9 cellular contexts compared by ENCODE assay signal in the genomic region with DNA sequence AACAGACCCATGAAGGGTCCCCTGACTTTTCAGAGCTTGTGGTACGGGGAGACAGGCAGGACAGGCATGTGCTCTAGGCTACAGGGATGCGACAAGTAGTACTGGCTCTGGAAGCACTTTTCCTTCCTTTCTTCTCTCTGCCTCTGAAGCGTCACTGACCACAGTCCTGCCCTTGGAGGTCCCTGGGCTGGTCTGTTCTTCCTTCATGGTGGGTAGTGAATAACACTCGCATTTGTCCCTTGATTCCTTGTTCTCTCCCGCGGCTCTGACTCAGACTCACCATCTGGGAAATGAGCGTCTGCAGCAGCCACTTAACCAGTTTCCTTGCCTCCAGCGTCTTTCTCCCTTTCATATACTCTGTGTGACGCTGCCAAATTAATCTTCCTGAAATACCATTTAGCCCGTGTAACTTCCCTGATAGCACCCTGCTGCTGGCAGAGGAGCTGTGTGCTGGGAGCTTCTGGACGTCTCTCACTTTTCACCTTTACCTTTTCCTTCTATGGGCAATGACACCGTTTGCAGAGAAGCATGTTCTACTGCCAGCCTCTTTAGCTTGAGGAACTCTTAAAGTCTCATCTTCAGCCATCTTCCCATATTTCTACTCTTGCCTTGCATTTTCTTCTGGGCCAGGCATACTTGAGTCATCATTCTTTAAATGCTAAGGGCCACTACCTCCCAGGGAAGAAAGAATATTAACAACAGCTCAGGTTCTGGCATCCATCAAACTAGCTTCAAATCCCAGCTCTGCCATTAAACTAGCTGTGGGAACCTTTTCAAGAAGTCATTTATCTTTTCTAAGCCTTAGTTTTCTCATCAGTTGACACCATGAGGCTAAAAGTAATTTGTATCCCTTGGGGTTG. TPM values are rescaled to one million over a fixed set of nuclear protein-coding genes. Genes with fewer than 3 reads are reported as not detected.
DNase-seq lines count a peak whose midpoint lies in the region; ATAC-seq, FAIRE-seq and TF ChIP-seq lines count a peak whose summit lies in the region.
"Had no signal": no experiment of that assay in that cellular context is flagged by ENCODE, and none has a peak within 500 bp of the region (broad histone marks: within the 10 kb centered on the region; RNA-seq: fewer than 3 reads in every experiment).

No MANE protein-coding gene starts in this region.

- peak overlapping the region; percentile 58 for H3K4me3 Mint-ChIP-seq in MCF 10A (ENCODE audit: unreplicated experiment)
- H3K4me3 Mint-ChIP-seq in CD4-positive, alpha-beta T cell = no peak overlapping the region
- H3K4me3 Mint-ChIP-seq: stimulated activated naive CD8-positive, alpha-beta T cell treated with anti-CD3 and anti-CD28 coated beads, Interleukin-15, Interleukin-2, amounts not matched to agents 100 ng/mL and 50 ng/mL, for 24 hours had no signal

- no peaks in the 10 kb centered on the region for H3K9me3 Mint-ChIP-seq in MCF 10A (ENCODE audit: unreplicated experiment)
- no peaks in the 10 kb centered on the region for H3K9me3 Mint-ChIP-seq in CD4-positive, alpha-beta T cell
- H3K9me3 Mint-ChIP-seq: stimulated activated naive CD8-positive, alpha-beta T cell treated with anti-CD3 and anti-CD28 coated beads, Interleukin-15, Interleukin-2, amounts not matched to agents 100 ng/mL and 50 ng/mL, for 24 hours had no signal

- TF ChIP-seq CTCF in MCF 10A (IDR thresholded peaks at IDR 0.05; ENCODE audit: unreplicated experiment) = no peak
- TF ChIP-seq CTCF in suprapubic skin (IDR thresholded peaks at IDR 0.05) = no peak
- no peak for TF ChIP-seq CTCF in CD4-positive, alpha-beta T cell (IDR thresholded peaks at IDR 0.05)

- WGBS in suprapubic skin = 19% methylated on average over 12 of the region's 12 CpGs

- CTCF ChIA-PET in MCF 10A (lab: Yijun Ruan, JAX) = interaction anchor here (0.6 to 4.6 kb wide), 2 partner anchors 63 to 110 kb away, joined by 3 to 16 read pairs; no protein-coding TSS in a partner anchor
- CTCF ChIA-PET in CD4-positive, alpha-beta T cell (lab: Charles Lee) = no interaction called here

- TF ChIP-seq EP300 in suprapubic skin (IDR thresholded peaks at IDR 0.05) = no peak

- POLR2A ChIA-PET in MCF 10A (lab: Yijun Ruan, JAX) = interaction anchor here (0.6 to 1.3 kb wide), 10 partner anchors 9 to 892 kb away, joined by 3 to 8 read pairs (median 3); a partner anchor contains a TSS
- POLR2A ChIA-PET in CD4-positive, alpha-beta T cell (lab: Charles Lee) = no interaction called here

- intact Hi-C loops in MCF 10A (cut with micrococcal nuclease) = no loop called here
- intact Hi-C loops in CD4-positive, alpha-beta T cell (cut with DNase I, micrococcal nuclease) = no loop called here

- H3K27ac ChIP-seq in suprapubic skin = peak overlapping the region; percentile 94
- H3K27ac ChIP-seq in CD4-positive, alpha-beta T cell (ENCODE audit: low read depth, low read length) = no peak overlapping the region
- H3K27ac ChIP-seq: SJCRH30 had no signal

- H3K27ac Mint-ChIP-seq in MCF 10A (ENCODE audit: low read depth, unreplicated experiment) = peak overlapping the region; percentile 89
- no peak overlapping the region for H3K27ac Mint-ChIP-seq in CD4-positive, alpha-beta T cell
- H3K27ac Mint-ChIP-seq: stimulated activated naive CD8-positive, alpha-beta T cell treated with anti-CD3 and anti-CD28 coated beads, Interleukin-15, Interleukin-2, amounts not matched to agents 100 ng/mL and 50 ng/mL, for 24 hours had no signal

- H3K36me3 ChIP-seq in suprapubic skin = no peaks in the 10 kb centered on the region
- H3K36me3 ChIP-seq: SJCRH30 had no signal

- no peaks in the 10 kb centered on the region for H3K27me3 ChIP-seq in suprapubic skin
- no peaks in the 10 kb centered on the region for H3K27me3 ChIP-seq in CD4-positive, alpha-beta T cell (ENCODE audit: control insufficient read depth, insufficient read depth, low read length)
- H3K27me3 ChIP-seq: SJCRH30 had no signal

- no TSS peak for BruUV-seq in MCF 10A (replicated peaks; lab: Mats Ljungman, UMichigan)

- H3K27me3 Mint-ChIP-seq in MCF 10A (ENCODE audit: insufficient read depth, unreplicated experiment) = no peaks in the 10 kb centered on the region
- peaks cover 8% of the 10 kb centered on the region for H3K27me3 Mint-ChIP-seq in CD4-positive, alpha-beta T cell

- H3K4me1 Mint-ChIP-seq in MCF 10A (ENCODE audit: insufficient read depth, unreplicated experiment) = peaks cover 27% of the 10 kb centered on the region
- H3K4me1 Mint-ChIP-seq in CD4-positive, alpha-beta T cell (ENCODE audit: low read depth) = no peaks in the 10 kb centered on the region

- peak overlapping the region; percentile 18 for H3K4me3 ChIP-seq in suprapubic skin
- H3K4me3 ChIP-seq: SJCRH30 had no signal

- no peak for TF ChIP-seq POLR2A in suprapubic skin (IDR thresholded peaks at IDR 0.05)

- H3K9me3 ChIP-seq in suprapubic skin = no peaks in the 10 kb centered on the region
- no peaks in the 10 kb centered on the region for H3K9me3 ChIP-seq in CD4-positive, alpha-beta T cell (ENCODE audit: control insufficient read depth, low read length)
- H3K9me3 ChIP-seq: SJCRH30 had no signal

- H3K4me1 ChIP-seq in suprapubic skin = peaks cover 77% of the 10 kb centered on the region
- H3K4me1 ChIP-seq: SJCRH30 had no signal

- ATAC-seq in CD4-positive, alpha-beta T cell (ENCODE audit: poor library complexity) = no peak

- H3K36me3 Mint-ChIP-seq in MCF 10A (ENCODE audit: insufficient read depth, unreplicated experiment) = no peaks in the 10 kb centered on the region
- no peaks in the 10 kb centered on the region for H3K36me3 Mint-ChIP-seq in CD4-positive, alpha-beta T cell (ENCODE audit: low read depth)

- peak; percentile 57 for FAIRE-seq in HTR-8/SVneo (lab: Jason Lieb, UNC)

- DNase-seq in HTR-8/SVneo (ENCODE audit: insufficient read length, low spot score) = peak; percentile 63
- peak; percentile 91 for DNase-seq in MCF 10A (ENCODE audit: unreplicated experiment)
- DNase-seq in iPS-NIHi7 (ENCODE audit: extremely low spot score) = peak; percentile 45
- peak in 1 of 2 donors; percentile 76 for DNase-seq in suprapubic skin (ENCODE audit: low spot score in 2 of 2)
- no peak for DNase-seq in NCI-H1436 treated with DMSO at 0.1 percent for 48 hours (lab: John Stamatoyannopoulos, UW)
- no peak for DNase-seq in NCI-H446 treated with DMSO at 0.1 percent for 48 hours (lab: John Stamatoyannopoulos, UW)
- DNase-seq in CD4-positive, alpha-beta T cell = no peak
- DNase-seq: SJCRH30 had no signal

RNA-seq across cellular contexts. Expression of a gene that starts 33.6 kb away (rescaled TPM):
- 4.1 and 8.0 TPM in 2 replicates for total RNA-seq in MCF 10A (2022)
- total RNA-seq in suprapubic skin = 100 to 1,000 TPM; 189 to 746 (median 494) TPM
- under 1 TPM in 1 of 2 experiments, not detected in 1; 0.08 TPM for total RNA-seq in CD4-positive, alpha-beta T cell

Comparison
In these comparisons a context has a peak if more than half of its experiments do, and no peak if none do; other contexts are left out.
1. DNase-seq: peak in HTR-8/SVneo (single experiment), MCF 10A (single experiment) and iPS-NIHi7 (single experiment); none in NCI-H1436 treated with DMSO at 0.1 percent for 48 hours (single experiment), NCI-H446 treated with DMSO at 0.1 percent for 48 hours (single experiment) and CD4-positive, alpha-beta T cell (0 of 10).
2. RNA of a gene that starts 33.6 kb away (total RNA-seq): 189 to 746 TPM in suprapubic skin; 4.1 to 8.0 TPM in MCF 10A and 0.08 TPM in CD4-positive, alpha-beta T cell; every median in the first group is over 10 times any median in the second.